Comparison of ENCODE assay signal across 16 cellular contexts in the genomic region with DNA sequence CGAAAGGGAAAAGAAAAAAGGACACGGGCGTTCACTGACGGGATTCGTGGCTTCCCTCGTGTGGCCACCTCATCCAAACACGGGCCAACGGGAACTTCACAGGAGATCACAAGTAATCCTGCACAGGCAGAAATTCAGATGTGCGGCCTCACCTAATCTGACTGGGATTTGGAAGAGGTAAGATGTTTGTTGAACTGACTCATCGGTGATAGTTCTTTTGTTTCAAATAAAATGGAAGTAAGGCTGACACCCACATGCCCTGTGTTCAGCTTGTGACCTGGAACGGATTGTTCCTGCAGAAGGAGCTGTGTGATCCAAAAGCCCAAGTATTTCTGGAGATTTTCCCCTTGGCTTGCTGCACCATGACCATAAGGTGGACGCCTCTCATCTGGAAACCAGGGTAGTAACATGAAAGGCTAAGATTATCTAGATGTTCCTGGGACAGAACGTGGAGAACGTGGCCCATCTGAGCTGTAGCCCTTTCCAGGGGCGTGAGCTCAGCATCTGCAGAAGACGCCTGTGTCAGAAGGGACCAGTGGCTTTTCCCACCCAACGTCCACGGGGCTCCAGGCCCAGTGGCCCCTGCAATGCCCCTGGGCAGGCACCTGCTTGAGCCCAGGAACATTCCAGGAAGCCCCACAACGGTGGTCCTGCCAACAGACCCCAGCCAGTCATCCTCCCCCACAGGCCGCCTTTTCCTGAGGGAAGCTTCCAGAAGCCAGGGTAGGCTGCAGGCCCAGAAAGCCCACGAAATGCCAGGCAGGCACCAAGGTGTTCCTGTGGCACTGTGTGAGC. TPM values are rescaled to one million over a fixed set of nuclear protein-coding genes. Genes with fewer than 3 reads are reported as not detected.
"Had no signal": no experiment of that assay in that cellular context is flagged by ENCODE, and none has a peak within 500 bp of the region (broad histone marks: within the 10 kb centered on the region; RNA-seq: fewer than 3 reads in every experiment).

No MANE protein-coding gene starts in this region.

- H3K36me3 ChIP-seq: breast epithelium, neutrophil, tibial nerve had no signal

- H3K9ac ChIP-seq: parathyroid adenoma had no signal

- H3K27me3 ChIP-seq: breast epithelium, neutrophil had no signal

- H3K27ac ChIP-seq: breast epithelium, neutrophil, parathyroid adenoma, tibial nerve had no signal

- H3K79me2 ChIP-seq: parathyroid adenoma had no signal

- H3K4me3 ChIP-seq: breast epithelium, tibial nerve had no signal

- ATAC-seq: activated naive CD8-positive, alpha-beta T cell treated with anti-CD3 and anti-CD28 coated beads, Interleukin-2, amount 50 U/mL, for 24 hours; effector memory CD8-positive, alpha-beta T cell had no signal

- H2AFZ ChIP-seq: parathyroid adenoma had no signal

- H3K4me1 Mint-ChIP-seq: activated B cell treated with CpG ODN at 0.5 μM for 24 hours; activated CD4-positive, alpha-beta T cell treated with anti-CD3 and anti-CD28 coated beads, Interleukin-2, amount 10 ng/mL, durations not matched to agents 24 days and 14 days; activated naive CD8-positive, alpha-beta T cell treated with anti-CD3 and anti-CD28 coated beads, Interleukin-2, amount 50 U/mL, for 24 hours had no signal

- H3K4me1 ChIP-seq: breast epithelium, parathyroid adenoma, tibial nerve had no signal

- H3K4me3 Mint-ChIP-seq: activated B cell treated with CpG ODN at 0.5 μM for 24 hours; activated CD4-positive, alpha-beta T cell treated with anti-CD3 and anti-CD28 coated beads, Interleukin-2, amount 10 ng/mL, durations not matched to agents 24 days and 14 days; activated naive CD4-positive, alpha-beta T cell treated with anti-CD3 and anti-CD28 coated beads for 36 hours; activated naive CD8-positive, alpha-beta T cell treated with anti-CD3 and anti-CD28 coated beads, Interleukin-2, amount 50 U/mL, for 24 hours; dendritic cell treated with granulocyte-macrophage colony-stimulating factor and Interleukin-4, amounts not matched to agents 40 ng/mL and 50 ng/mL, for 4 days; effector memory CD8-positive, alpha-beta T cell; T-helper 2 cell treated with Interferon-gamma antibody and Interleukin-4, amounts not matched to agents 5 μg/mL and 100 μg/mL, for 36 hours had no signal

- FAIRE-seq: small intestine had no signal

- DNase-seq: activated B cell treated with CpG ODN at 0.5 μM for 24 hours; activated CD4-positive, alpha-beta T cell treated with anti-CD3 and anti-CD28 coated beads, Interleukin-2, amount 10 ng/mL, durations not matched to agents 24 days and 14 days; activated naive CD4-positive, alpha-beta T cell treated with anti-CD3 and anti-CD28 coated beads for 36 hours; activated naive CD8-positive, alpha-beta T cell treated with anti-CD3 and anti-CD28 coated beads, Interleukin-2, amount 50 U/mL, for 24 hours; effector memory CD8-positive, alpha-beta T cell; hippocampal formation; mesendoderm; small intestine; stimulated activated CD4-positive, alpha-beta T cell treated with anti-CD3 and anti-CD28 coated beads, Interleukin-4, amount 100 ng/mL, for 24 hours; stimulated activated naive CD4-positive, alpha-beta T cell had no signal

- H3K9me3 ChIP-seq: breast epithelium, neutrophil, tibial nerve had no signal

- H3K27me3 Mint-ChIP-seq: activated CD4-positive, alpha-beta T cell treated with anti-CD3 and anti-CD28 coated beads, Interleukin-2, amount 10 ng/mL, durations not matched to agents 24 days and 14 days had no signal

- H3K27ac Mint-ChIP-seq: activated B cell treated with CpG ODN at 0.5 μM for 24 hours; activated CD4-positive, alpha-beta T cell treated with anti-CD3 and anti-CD28 coated beads, Interleukin-2, amount 10 ng/mL, durations not matched to agents 24 days and 14 days; activated naive CD4-positive, alpha-beta T cell treated with anti-CD3 and anti-CD28 coated beads for 36 hours; activated naive CD8-positive, alpha-beta T cell treated with anti-CD3 and anti-CD28 coated beads, Interleukin-2, amount 50 U/mL, for 24 hours; dendritic cell treated with granulocyte-macrophage colony-stimulating factor and Interleukin-4, amounts not matched to agents 40 ng/mL and 50 ng/mL, for 4 days; effector memory CD8-positive, alpha-beta T cell; T-helper 2 cell treated with Interferon-gamma antibody and Interleukin-4, amounts not matched to agents 5 μg/mL and 100 μg/mL, for 36 hours had no signal

- H3K9me3 Mint-ChIP-seq: activated B cell treated with CpG ODN at 0.5 μM for 24 hours; activated CD4-positive, alpha-beta T cell treated with anti-CD3 and anti-CD28 coated beads, Interleukin-2, amount 10 ng/mL, durations not matched to agents 24 days and 14 days; activated naive CD4-positive, alpha-beta T cell treated with anti-CD3 and anti-CD28 coated beads for 36 hours; activated naive CD8-positive, alpha-beta T cell treated with anti-CD3 and anti-CD28 coated beads, Interleukin-2, amount 50 U/mL, for 24 hours; dendritic cell treated with granulocyte-macrophage colony-stimulating factor and Interleukin-4, amounts not matched to agents 40 ng/mL and 50 ng/mL, for 4 days; effector memory CD8-positive, alpha-beta T cell; T-helper 2 cell treated with Interferon-gamma antibody and Interleukin-4, amounts not matched to agents 5 μg/mL and 100 μg/mL, for 36 hours had no signal

RNA-seq across cellular contexts. Expression of a gene that starts 39.7 kb away (rescaled TPM):
- total RNA-seq: activated CD4-positive, alpha-beta T cell treated with anti-CD3 and anti-CD28 coated beads, Interleukin-2, amount 10 ng/mL, durations not matched to agents 24 days and 14 days had no signal
